In the genomic region with DNA sequence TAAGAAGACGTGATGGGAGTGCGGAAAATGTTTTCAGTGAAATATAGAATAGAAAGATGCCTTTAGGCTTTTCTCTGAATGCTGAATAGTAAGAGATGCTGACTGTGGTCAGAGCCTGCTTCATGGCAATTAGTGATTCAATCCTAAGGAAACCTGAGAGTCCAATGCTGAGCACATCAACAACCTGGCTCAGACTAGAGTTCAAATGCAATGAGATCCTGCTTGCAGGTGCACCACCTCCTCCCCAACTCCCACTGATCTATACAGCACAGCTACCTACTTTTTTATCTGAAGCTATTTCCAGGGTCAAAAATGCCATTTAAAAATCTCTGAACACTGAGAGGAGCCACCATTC, we compare ENCODE assay signal across 16 cellular contexts.
DNase-seq lines count a peak whose midpoint lies in the region; ATAC-seq and TF ChIP-seq lines count a peak whose summit lies in the region.
"Had no signal": no experiment of that assay in that cellular context is flagged by ENCODE, and none has a peak within 500 bp of the region (broad histone marks: within the 10 kb centered on the region; RNA-seq: fewer than 3 reads in every experiment).

No MANE protein-coding gene starts in this region.

- no peak overlapping the region for H2AK5ac ChIP-seq in IMR-90 (ENCODE audit: low read depth, low read length)

- peaks cover 21% of the 10 kb centered on the region for H3K4me1 ChIP-seq in IMR-90 (ENCODE audit: control insufficient read depth, insufficient read depth, low read length)
- H3K4me1 ChIP-seq in neutrophil (ENCODE audit: control insufficient read depth in 1 of 2, insufficient read depth in 1 of 2, low read depth in 1 of 2, low read length in 1 of 2): peaks cover 56 to 66% of the 10 kb centered on the region in 2 experiments
- H3K4me1 ChIP-seq in effector memory CD4-positive, alpha-beta T cell (ENCODE audit: control insufficient read depth, insufficient read depth, low read length, poor library complexity, severe bottlenecking): peaks cover 13% of the 10 kb centered on the region

- no peak overlapping the region for H4K91ac ChIP-seq in IMR-90 (ENCODE audit: insufficient read depth, low read depth, low read length)

- no peak overlapping the region for H4K8ac ChIP-seq in IMR-90 (ENCODE audit: low read depth in 2 of 2, low read length in 2 of 2)

- H3K79me1 ChIP-seq in IMR-90 (ENCODE audit: low read depth in 1 of 2, low read length in 2 of 2): peaks cover 38 to 94% of the 10 kb centered on the region in 2 experiments

- H2BK5ac ChIP-seq in IMR-90 (ENCODE audit: low read depth, low read length, poor library complexity, severe bottlenecking): no peak overlapping the region

- no peak overlapping the region for H3K27ac ChIP-seq in IMR-90 (ENCODE audit: insufficient read depth, low read length)
- peak overlapping the region; percentile 57 for H3K27ac ChIP-seq in neutrophil
- H3K27ac ChIP-seq in effector memory CD4-positive, alpha-beta T cell (ENCODE audit: insufficient read depth, low read length, poor library complexity, severe bottlenecking): no peak overlapping the region
- H3K27ac ChIP-seq: 22Rv1, C4-2B had no signal

- H3K14ac ChIP-seq in IMR-90 (replicated peaks; ENCODE audit: low read depth, low read length): no peak overlapping the region

- H2BK120ac ChIP-seq in IMR-90 (ENCODE audit: low read depth, low read length): no peak overlapping the region

- dilution Hi-C loops in IMR-90 (cut with HindIII; ENCODE audit: low sequenced_read_pairs, unreplicated experiment): no loop called here

- no peak overlapping the region for H2BK20ac ChIP-seq in IMR-90 (ENCODE audit: low read depth, low read length)

- TF ChIP-seq CTCF in IMR-90 (conservative IDR thresholded peaks at IDR 0.05; ENCODE audit: low read depth, low read length) (no peak), astrocyte of the spinal cord (IDR thresholded peaks at IDR 0.05; ENCODE audit: low read depth, low read length) (no peak), neutrophil (IDR thresholded peaks at IDR 0.05) (no peak)

- H4K5ac ChIP-seq in IMR-90 (ENCODE audit: low read depth, low read length): no peak overlapping the region

- no peaks in the 10 kb centered on the region for H3K27me3 ChIP-seq in IMR-90 (ENCODE audit: control insufficient read depth, insufficient read depth, low read length)
- H3K27me3 ChIP-seq in neutrophil: no peaks in the 10 kb centered on the region
- no peaks in the 10 kb centered on the region for H3K27me3 ChIP-seq in effector memory CD4-positive, alpha-beta T cell (replicated peaks; ENCODE audit: control insufficient read depth, insufficient read depth, low read length, poor library complexity, severe bottlenecking)

- H3K4me3 ChIP-seq in IMR-90 (ENCODE audit: insufficient read depth, low read depth, low read length) (no peak overlapping the region), astrocyte of the spinal cord (ENCODE audit: low read depth, low read length) (no peak overlapping the region), neutrophil (ENCODE audit: low read depth in 1 of 2, low read length in 1 of 2) (no peak overlapping the region)
- no peak overlapping the region for H3K4me3 ChIP-seq in effector memory CD4-positive, alpha-beta T cell (ENCODE audit: insufficient read depth, low read depth, low read length, poor library complexity, severe bottlenecking)

- no peak overlapping the region for H3K9ac ChIP-seq in IMR-90 (ENCODE audit: low read depth, low read length)

- peaks cover 76% of the 10 kb centered on the region for H4K20me1 ChIP-seq in IMR-90 (ENCODE audit: insufficient read depth, low read length)

- no peak overlapping the region for H3K4me2 ChIP-seq in IMR-90 (ENCODE audit: low read depth, low read length)

- POLR2A ChIA-PET in IMR-90 (lab: Charles Lee; ENCODE audit: unreplicated experiment): no interaction called here

- H3K36me3 ChIP-seq in IMR-90 (ENCODE audit: control insufficient read depth, insufficient read depth, low read length) (no peaks in the 10 kb centered on the region), neutrophil (no peaks in the 10 kb centered on the region)
- H3K36me3 ChIP-seq in effector memory CD4-positive, alpha-beta T cell (ENCODE audit: control insufficient read depth, insufficient read depth, low read length): no peaks in the 10 kb centered on the region

- no peak overlapping the region for H2BK15ac ChIP-seq in IMR-90 (ENCODE audit: low read depth, low read length)

- no peak for TF ChIP-seq POLR2A in IMR-90 (IDR thresholded peaks at IDR 0.05; ENCODE audit: low read depth, low read length)

- H3K4ac ChIP-seq in IMR-90 (ENCODE audit: low read depth, low read length): no peak overlapping the region

- DNase-seq in NCI-H2171 treated with DMSO at 0.1 percent for 48 hours (lab: John Stamatoyannopoulos, UW): peak; percentile 15
- no peak for DNase-seq in NCI-H2171 (lab: John Stamatoyannopoulos, UW)
- DNase-seq in IMR-90: no peak
- peak; percentile 39 for DNase-seq in astrocyte of the spinal cord (ENCODE audit: low read depth, low spot score)
- DNase-seq in HT-29 (ENCODE audit: low spot score): no peak
- DNase-seq in NCI-H526 treated with DMSO at 0.1 percent for 48 hours (lab: John Stamatoyannopoulos, UW): no peak
- DNase-seq in effector memory CD4-positive, alpha-beta T cell: no peak
- DNase-seq: activated B cell treated with CpG ODN at 0.5 μM for 24 hours; NCI-H1417 treated with DMSO at 0.1 percent for 48 hours; NCI-H748 treated with DMSO at 0.1 percent for 48 hours; RPMI8226; stimulated activated CD4-positive, alpha-beta T cell treated with anti-CD3 and anti-CD28 coated beads, Interleukin-15, amount 100 ng/mL, for 24 hours; substantia nigra had no signal

- in situ Hi-C loops in IMR-90 (cut with MboI; ENCODE audit: low sequenced_read_pairs): no loop called here
- in situ Hi-C loops in astrocyte of the spinal cord (cut with HindIII; ENCODE audit: low sequenced_read_pairs): no loop called here

- H3K56ac ChIP-seq in IMR-90 (ENCODE audit: extremely low read depth, insufficient read depth, low read length): no peak overlapping the region

- WGBS in IMR-90 (ENCODE audit: extremely low coverage in 2 of 2, insufficient read length in 1 of 2), 2 experiments: no CpG with 5 or more reads among the region's 2 CpGs

- no peaks in the 10 kb centered on the region for H3K9me3 ChIP-seq in IMR-90 (ENCODE audit: control insufficient read depth, insufficient read depth, low read length)
- no peaks in the 10 kb centered on the region for H3K9me3 ChIP-seq in neutrophil
- H3K9me3 ChIP-seq in effector memory CD4-positive, alpha-beta T cell (ENCODE audit: control insufficient read depth, low read length): no peaks in the 10 kb centered on the region

- CTCF ChIA-PET in IMR-90 (lab: Yijun Ruan, JAX): interaction anchor here (0.6 kb wide), 1 partner anchor 66 kb away, joined by 3 read pairs; no protein-coding TSS in a partner anchor

- ATAC-seq in IMR-90 (ENCODE audit: low read depth): no peak

- TF ChIP-seq RAD21 in IMR-90 (IDR thresholded peaks at IDR 0.05; ENCODE audit: low read length): no peak

- peaks cover 41% of the 10 kb centered on the region for H3K9me1 ChIP-seq in IMR-90 (ENCODE audit: insufficient read depth, low read length)

- intact Hi-C loops in IMR-90 (cut with micrococcal nuclease): no loop called here

- H2AFZ ChIP-seq in IMR-90 (replicated peaks; ENCODE audit: low read length, poor library complexity): no peak overlapping the region

- H3K18ac ChIP-seq in IMR-90 (ENCODE audit: low read depth, low read length): no peak overlapping the region

- 0 out of 2 replicates have a peak overlapping the region, but pooled peaks have one; percentile 15 for H3K23ac ChIP-seq in IMR-90 (ENCODE audit: low read depth, low read length)

- H2AK9ac ChIP-seq in IMR-90 (replicated peaks; ENCODE audit: low read depth, low read length, poor library complexity): no peak overlapping the region

- BruUV-seq in IMR-90 (replicated peaks; lab: Mats Ljungman, UMichigan): no TSS peak

TF ChIP-seq in IMR-90, 13 proteins besides CTCF, POLR2A, EP300 and RAD21:
- TF ChIP-seq RFX5 (IDR thresholded peaks at IDR 0.05; ENCODE audit: low read depth, low read length): no peak
- TF ChIP-seq NFE2L2 (IDR thresholded peaks at IDR 0.05; ENCODE audit: low read depth, low read length): no peak
- TF ChIP-seq, protein P1, sequence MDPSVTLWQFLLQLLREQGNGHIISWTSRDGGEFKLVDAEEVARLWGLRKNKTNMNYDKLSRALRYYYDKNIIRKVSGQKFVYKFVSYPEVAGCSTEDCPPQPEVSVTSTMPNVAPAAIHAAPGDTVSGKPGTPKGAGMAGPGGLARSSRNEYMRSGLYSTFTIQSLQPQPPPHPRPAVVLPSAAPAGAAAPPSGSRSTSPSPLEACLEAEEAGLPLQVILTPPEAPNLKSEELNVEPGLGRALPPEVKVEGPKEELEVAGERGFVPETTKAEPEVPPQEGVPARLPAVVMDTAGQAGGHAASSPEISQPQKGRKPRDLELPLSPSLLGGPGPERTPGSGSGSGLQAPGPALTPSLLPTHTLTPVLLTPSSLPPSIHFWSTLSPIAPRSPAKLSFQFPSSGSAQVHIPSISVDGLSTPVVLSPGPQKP (IDR thresholded peaks at IDR 0.05; ENCODE audit: borderline replicate concordance, low read depth, low read length): no peak
- no peak for TF ChIP-seq CEBPB (IDR thresholded peaks at IDR 0.05; ENCODE audit: low read depth, low read length)
- no peak for TF ChIP-seq MAZ (IDR thresholded peaks at IDR 0.05; ENCODE audit: borderline replicate concordance, low read depth, low read length)
- no peak for TF ChIP-seq RCOR1 (IDR thresholded peaks at IDR 0.05; ENCODE audit: insufficient replicate concordance, low read length)

Comparison
In these comparisons a context has a peak if more than half of its experiments do, and no peak if none do; other contexts are left out.
1. DNase-seq: peak in NCI-H2171 treated with DMSO at 0.1 percent for 48 hours (single experiment) and astrocyte of the spinal cord (single experiment); none in NCI-H2171 (single experiment), IMR-90 (single experiment), HT-29 (single experiment), NCI-H526 treated with DMSO at 0.1 percent for 48 hours (single experiment) and effector memory CD4-positive, alpha-beta T cell (0 of 3).